Comparison of ENCODE assay signal across 1 cellular context in the genomic region with DNA sequence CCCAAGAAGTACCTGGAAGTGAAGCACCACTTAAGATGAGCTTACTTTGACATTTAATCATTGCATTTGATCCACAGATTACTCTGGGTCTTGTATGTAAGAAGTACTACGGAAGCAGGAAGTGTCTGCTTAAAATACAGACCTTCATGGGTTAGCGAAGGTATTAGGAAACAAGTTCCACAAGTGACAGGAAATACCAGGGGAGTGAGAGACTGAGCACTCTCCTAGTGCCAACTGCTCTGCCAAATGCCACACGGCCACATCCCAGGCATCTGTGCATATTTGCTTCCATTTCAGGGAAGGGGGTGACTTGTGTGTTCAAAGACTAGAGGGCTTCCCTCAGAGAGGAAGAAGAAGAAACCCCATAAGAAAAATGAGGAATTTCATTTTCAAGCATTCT.
TF ChIP-seq lines count a peak whose summit lies in the region.

No MANE protein-coding gene starts in this region.

TF ChIP-seq in HepG2, 621 proteins besides CTCF, POLR2A, EP300 and RAD21 (continued from another document):
- TF ChIP-seq, protein P1, sequence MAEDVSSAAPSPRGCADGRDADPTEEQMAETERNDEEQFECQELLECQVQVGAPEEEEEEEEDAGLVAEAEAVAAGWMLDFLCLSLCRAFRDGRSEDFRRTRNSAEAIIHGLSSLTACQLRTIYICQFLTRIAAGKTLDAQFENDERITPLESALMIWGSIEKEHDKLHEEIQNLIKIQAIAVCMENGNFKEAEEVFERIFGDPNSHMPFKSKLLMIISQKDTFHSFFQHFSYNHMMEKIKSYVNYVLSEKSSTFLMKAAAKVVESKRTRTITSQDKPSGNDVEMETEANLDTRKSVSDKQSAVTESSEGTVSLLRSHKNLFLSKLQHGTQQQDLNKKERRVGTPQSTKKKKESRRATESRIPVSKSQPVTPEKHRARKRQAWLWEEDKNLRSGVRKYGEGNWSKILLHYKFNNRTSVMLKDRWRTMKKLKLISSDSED (CRISPR knock-in tag; IDR thresholded peaks at IDR 0.05), result no peak
- no peak for TF ChIP-seq REPIN1 (CRISPR knock-in tag; IDR thresholded peaks at IDR 0.05; ENCODE audit: borderline replicate concordance, low read depth)
- no peak for TF ChIP-seq KAT8 (CRISPR knock-in tag; IDR thresholded peaks at IDR 0.05)
- no peak for TF ChIP-seq ZNF891 (CRISPR knock-in tag; IDR thresholded peaks at IDR 0.05)
- TF ChIP-seq ZNF597 (CRISPR knock-in tag; IDR thresholded peaks at IDR 0.05), result no peak
- TF ChIP-seq KAT7 (CRISPR knock-in tag; IDR thresholded peaks at IDR 0.05; ENCODE audit: borderline replicate concordance), result no peak
- TF ChIP-seq ZNF484 (CRISPR knock-in tag; IDR thresholded peaks at IDR 0.05; ENCODE audit: borderline replicate concordance, low read depth), result no peak
- no peak for TF ChIP-seq CSRNP1 (CRISPR knock-in tag; IDR thresholded peaks at IDR 0.05)
- TF ChIP-seq, protein P2, sequence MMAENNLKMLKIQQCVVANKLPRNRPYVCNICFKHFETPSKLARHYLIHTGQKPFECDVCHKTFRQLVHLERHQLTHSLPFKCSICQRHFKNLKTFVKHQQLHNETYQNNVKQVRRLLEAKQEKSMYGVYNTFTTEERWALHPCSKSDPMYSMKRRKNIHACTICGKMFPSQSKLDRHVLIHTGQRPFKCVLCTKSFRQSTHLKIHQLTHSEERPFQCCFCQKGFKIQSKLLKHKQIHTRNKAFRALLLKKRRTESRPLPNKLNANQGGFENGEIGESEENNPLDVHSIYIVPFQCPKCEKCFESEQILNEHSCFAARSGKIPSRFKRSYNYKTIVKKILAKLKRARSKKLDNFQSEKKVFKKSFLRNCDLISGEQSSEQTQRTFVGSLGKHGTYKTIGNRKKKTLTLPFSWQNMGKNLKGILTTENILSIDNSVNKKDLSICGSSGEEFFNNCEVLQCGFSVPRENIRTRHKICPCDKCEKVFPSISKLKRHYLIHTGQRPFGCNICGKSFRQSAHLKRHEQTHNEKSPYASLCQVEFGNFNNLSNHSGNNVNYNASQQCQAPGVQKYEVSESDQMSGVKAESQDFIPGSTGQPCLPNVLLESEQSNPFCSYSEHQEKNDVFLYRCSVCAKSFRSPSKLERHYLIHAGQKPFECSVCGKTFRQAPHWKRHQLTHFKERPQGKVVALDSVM (CRISPR knock-in tag; IDR thresholded peaks at IDR 0.05), result no peak
- no peak for TF ChIP-seq ZNF746 (CRISPR knock-in tag; IDR thresholded peaks at IDR 0.05)
- TF ChIP-seq FOXA1 (IDR thresholded peaks at IDR 0.05), result no peak
- TF ChIP-seq FOXA1 (CRISPR knock-in tag; IDR thresholded peaks at IDR 0.05), result no peak
- TF ChIP-seq, protein P3, sequence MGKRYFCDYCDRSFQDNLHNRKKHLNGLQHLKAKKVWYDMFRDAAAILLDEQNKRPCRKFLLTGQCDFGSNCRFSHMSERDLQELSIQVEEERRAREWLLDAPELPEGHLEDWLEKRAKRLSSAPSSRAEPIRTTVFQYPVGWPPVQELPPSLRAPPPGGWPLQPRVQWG (CRISPR knock-in tag; IDR thresholded peaks at IDR 0.05; ENCODE audit: borderline replicate concordance, low read depth), result no peak
- no peak for TF ChIP-seq NONO (IDR thresholded peaks at IDR 0.05)
- TF ChIP-seq NONO (CRISPR knock-in tag; conservative IDR thresholded peaks at IDR 0.05), result no peak
